1 cellular context compared by ENCODE assay signal in genomic region chr1:70205437-70206118, GRCh38.
TF ChIP-seq lines count a peak whose summit lies in the region.

LRRC40 (minus strand) TSS chr1:70205579; CDS start chr1:70205540, 39 bp downstream.

TF ChIP-seq in HepG2, 621 proteins besides CTCF, POLR2A, EP300 and RAD21 (continued from another document and continues in another):
- peak; percentile 23; the same call in 1 of the 2 replicates for TF ChIP-seq HOMEZ (CRISPR knock-in tag; IDR thresholded peaks at IDR 0.05; ENCODE audit: low read depth)
- no peak for TF ChIP-seq TRIM24 (CRISPR knock-in tag; IDR thresholded peaks at IDR 0.05)
- peak; percentile 91; the same call in 1 of the 2 replicates for TF ChIP-seq SMYD3 (CRISPR knock-in tag; IDR thresholded peaks at IDR 0.05)
- peak; percentile 95 for TF ChIP-seq ZNF891 (CRISPR knock-in tag; IDR thresholded peaks at IDR 0.05)
- peak; percentile 99 for TF ChIP-seq YEATS4 (CRISPR knock-in tag; IDR thresholded peaks at IDR 0.05; ENCODE audit: borderline replicate concordance)
- TF ChIP-seq ZNF337 (CRISPR knock-in tag; IDR thresholded peaks at IDR 0.05; ENCODE audit: borderline replicate concordance, low read depth) = no peak
- peak; percentile 59; the same call in 1 of the 2 replicates for TF ChIP-seq ZNF740 (CRISPR knock-in tag; IDR thresholded peaks at IDR 0.05)
- TF ChIP-seq GLMP (CRISPR knock-in tag; IDR thresholded peaks at IDR 0.05; ENCODE audit: borderline replicate concordance) = no peak; the same call in 1 of the 2 replicates
- peak; percentile 73 for TF ChIP-seq ZNF770 (CRISPR knock-in tag; IDR thresholded peaks at IDR 0.05)
- TF ChIP-seq TBL1XR1 (IDR thresholded peaks at IDR 0.05; ENCODE audit: borderline replicate concordance, low read length, partially characterized antibody) = peak; percentile 68
- peak; percentile 35; the same call in 1 of the 2 replicates for TF ChIP-seq KLF15 (CRISPR knock-in tag; IDR thresholded peaks at IDR 0.05; ENCODE audit: borderline replicate concordance)
- TF ChIP-seq ZNF772 (CRISPR knock-in tag; IDR thresholded peaks at IDR 0.05) = peak; percentile 97
- TF ChIP-seq ZKSCAN5 (CRISPR knock-in tag; IDR thresholded peaks at IDR 0.05) = no peak
- no peak for TF ChIP-seq GATA4 (IDR thresholded peaks at IDR 0.05; ENCODE audit: borderline replicate concordance, low read depth)
- peak; percentile 63; the same call in 1 of the 2 replicates for TF ChIP-seq DZIP1 (CRISPR knock-in tag; IDR thresholded peaks at IDR 0.05)
- peak; percentile 93 for TF ChIP-seq SMAD3 (CRISPR knock-in tag; IDR thresholded peaks at IDR 0.05)
- TF ChIP-seq PRMT3 (CRISPR knock-in tag; IDR thresholded peaks at IDR 0.05; ENCODE audit: borderline replicate concordance, low read depth) = no peak; the same call in 1 of the 2 replicates
- peak; percentile 50; the same call in 1 of the 2 replicates for TF ChIP-seq ZFP36L1 (CRISPR knock-in tag; IDR thresholded peaks at IDR 0.05)
- peak; percentile 89 for TF ChIP-seq MEF2D (CRISPR knock-in tag; IDR thresholded peaks at IDR 0.05)
- no peak for TF ChIP-seq ZNF253 (CRISPR knock-in tag; IDR thresholded peaks at IDR 0.05; ENCODE audit: borderline replicate concordance)
- no peak for TF ChIP-seq ZSCAN29 (CRISPR knock-in tag; conservative IDR thresholded peaks at IDR 0.05)
- TF ChIP-seq ZXDC (CRISPR knock-in tag; IDR thresholded peaks at IDR 0.05) = peak; percentile 84; the same call in 1 of the 2 replicates
- no peak for TF ChIP-seq HNRNPK (IDR thresholded peaks at IDR 0.05; ENCODE audit: low read depth, low read length, poor library complexity, severe bottlenecking)
- peak; percentile 98 for TF ChIP-seq REPIN1 (CRISPR knock-in tag; IDR thresholded peaks at IDR 0.05; ENCODE audit: borderline replicate concordance, low read depth)
- TF ChIP-seq ZBTB4 (CRISPR knock-in tag; IDR thresholded peaks at IDR 0.05; ENCODE audit: borderline replicate concordance) = peak; percentile 82
- peak; percentile 98 for TF ChIP-seq SAP130 (CRISPR knock-in tag; IDR thresholded peaks at IDR 0.05; ENCODE audit: low read depth)
- TF ChIP-seq ETV5 (CRISPR knock-in tag; IDR thresholded peaks at IDR 0.05; ENCODE audit: borderline replicate concordance) = peak; percentile 61
- peak; percentile 94 for TF ChIP-seq TBX2 (CRISPR knock-in tag; IDR thresholded peaks at IDR 0.05; ENCODE audit: borderline replicate concordance)
- TF ChIP-seq ZNF687 (CRISPR knock-in tag; IDR thresholded peaks at IDR 0.05) = peak; percentile 93
- TF ChIP-seq FOXP4 (CRISPR knock-in tag; IDR thresholded peaks at IDR 0.05) = peak; percentile 50
- peak; percentile 82 for TF ChIP-seq ZNF430 (CRISPR knock-in tag; IDR thresholded peaks at IDR 0.05)
- no peak for TF ChIP-seq ZNF180 (CRISPR knock-in tag; IDR thresholded peaks at IDR 0.05; ENCODE audit: borderline replicate concordance, low read depth)
- peak; percentile 14; the same call in 1 of the 2 replicates for TF ChIP-seq RARA (CRISPR knock-in tag; IDR thresholded peaks at IDR 0.05)
- TF ChIP-seq CREM (IDR thresholded peaks at IDR 0.05) = peak; percentile 100
- TF ChIP-seq CREM (CRISPR knock-in tag; IDR thresholded peaks at IDR 0.05) = peak; percentile 97
- TF ChIP-seq SUZ12 (IDR thresholded peaks at IDR 0.05; ENCODE audit: low read depth, low read length) = 0 out of 2 replicates have a peak, but pooled peaks have one; percentile 5
- no peak for TF ChIP-seq NR2F1 (CRISPR knock-in tag; IDR thresholded peaks at IDR 0.05)
